Comparison of ENCODE assay signal across 8 cellular contexts in genomic region chr13:42047561-42048322, GRCh38. TPM values are rescaled to one million over a fixed set of nuclear protein-coding genes. Genes with fewer than 3 reads are reported as not detected.
DNase-seq lines count a peak whose midpoint lies in the region; ATAC-seq and TF ChIP-seq lines count a peak whose summit lies in the region.

No MANE protein-coding gene starts in this region.

- H3K4me1 ChIP-seq in stomach, result peaks cover 5 to 31% (median 24%) of the 10 kb centered on the region in 4 donors

- TF ChIP-seq POLR2A in NB4 (IDR thresholded peaks at IDR 0.05; ENCODE audit: extremely low read depth, insufficient read length) (no peak), stomach (IDR thresholded peaks at IDR 0.05) (no peak)

- intact Hi-C loops in stomach (cut with DNase I; ENCODE audit: low total_unique reads), result no loop called here

- no peak for TF ChIP-seq EP300 in stomach (IDR thresholded peaks at IDR 0.05)

- H3K9me3 ChIP-seq in stomach, result no peaks in the 10 kb centered on the region

- H3K27ac ChIP-seq in stomach, result peak overlapping the region; percentile 87 to 97 (median 91)

- H3K27me3 Mint-ChIP-seq in effector memory CD8-positive, alpha-beta T cell, result no peaks in the 10 kb centered on the region

- H3K4me1 Mint-ChIP-seq in effector memory CD8-positive, alpha-beta T cell (ENCODE audit: low read depth in 2 of 2), result peaks cover 12% of the 10 kb centered on the region in 2 donors

- H3K36me3 Mint-ChIP-seq in effector memory CD8-positive, alpha-beta T cell (ENCODE audit: insufficient read depth), result no peaks in the 10 kb centered on the region

- H3K4me3 ChIP-seq in NB4 (ENCODE audit: low read depth, low read length) (peak overlapping the region; percentile 3), stomach (peak overlapping the region; percentile 92 to 97 (median 94))

- WGBS in stomach, 5 donors, result 0 to 2% (median 1%) methylated on average over 37 to 50 of the region's 50 CpGs

- no peaks in the 10 kb centered on the region for H3K27me3 ChIP-seq in stomach

- no peaks in the 10 kb centered on the region for H3K9me3 Mint-ChIP-seq in effector memory CD8-positive, alpha-beta T cell

- H3K36me3 ChIP-seq in stomach, result no peaks in the 10 kb centered on the region

- peak overlapping the region; percentile 91 to 94 for H3K4me3 Mint-ChIP-seq in effector memory CD8-positive, alpha-beta T cell

- no peak for TF ChIP-seq CTCF in NB4 (IDR thresholded peaks at IDR 0.05; ENCODE audit: low read depth, low read length)
- no peak for TF ChIP-seq CTCF in stomach (IDR thresholded peaks at IDR 0.05)

- peak overlapping the region; percentile 69 to 85 for H3K27ac Mint-ChIP-seq in effector memory CD8-positive, alpha-beta T cell

- peak; percentile 25 for ATAC-seq in effector memory CD8-positive, alpha-beta T cell (replicated peaks)
- no peak for ATAC-seq in GM18873 (IDR thresholded peaks at IDR 0.05; ENCODE audit: low FRiP score, unreplicated experiment)

- DNase-seq in GM03348 (ENCODE audit: low spot score) (peak; percentile 63), HCEC 1CT (peak; percentile 77), NB4 (ENCODE audit: low read depth) (peak; percentile 39), medulla oblongata (ENCODE audit: extremely low spot score) (peak; percentile 17), stomach (peak; percentile 57)
- DNase-seq in activated CD4-positive, CD25-positive, alpha-beta regulatory T cell treated with anti-CD3 and anti-CD28 coated beads, Interleukin-2, amount 50 U/mL, for 72 hours, result peak; percentile 41
- DNase-seq in effector memory CD8-positive, alpha-beta T cell, result peak in 1 of 3 experiments; percentile 12

RNA-seq across cellular contexts. Expression of gene DGKH, which starts 0.7 kb away (rescaled TPM):
- 10 to 100 TPM in 4 of 5 donors, 1 to 10 TPM in 1; 8.1 to 41.5 (median 21.6) TPM for total RNA-seq in stomach
- 1 to 10 TPM in 1 of 3 donors, under 1 TPM in 2; 0.61 to 2.0 (median 0.62) TPM for polyA plus RNA-seq in stomach
